Comparison of ENCODE assay signal across 8 cellular contexts in genomic region chr15:31215490-31216209, GRCh38.
DNase-seq lines count a peak whose midpoint lies in the region; ATAC-seq, FAIRE-seq and TF ChIP-seq lines count a peak whose summit lies in the region.

No MANE protein-coding gene starts in this region.

- peak overlapping the region; percentile 81 for H3K4me3 ChIP-seq in ACC112 (ENCODE audit: low read depth, low read length)
- H3K4me3 ChIP-seq in colonic mucosa = peak overlapping the region; percentile 45
- peak overlapping the region; percentile 54 to 68 (median 66); a peak in 5 of 6 replicates for H3K4me3 ChIP-seq in HepG2 (replicated peaks in 1 of 3; ENCODE audit: insufficient read depth in 1 of 3, low read depth in 2 of 3, low read length in 3 of 3)

- no peaks in the 10 kb centered on the region for H4K20me1 ChIP-seq in HepG2 (ENCODE audit: insufficient read depth, low read length)

- no peak for FAIRE-seq in HepG2 (lab: Jason Lieb, UNC)

- H3K36me3 Mint-ChIP-seq in activated CD4-positive, alpha-beta T cell treated with anti-CD3 and anti-CD28 coated beads, Interleukin-2, amount 10 ng/mL, durations not matched to agents 24 days and 14 days (ENCODE audit: low read depth) = peaks cover 3% of the 10 kb centered on the region

- H3K79me2 ChIP-seq in ACC112 (ENCODE audit: control insufficient read depth, insufficient read depth, low read length, unreplicated experiment) (no peaks in the 10 kb centered on the region), HepG2 (ENCODE audit: insufficient read depth, low read length) (no peaks in the 10 kb centered on the region)

- no TSS peak for BruUV-seq in HepG2 (replicated peaks; lab: Mats Ljungman, UMichigan)

- TF ChIP-seq RAD21 in HepG2 (CRISPR knock-in tag; IDR thresholded peaks at IDR 0.05) = peak; percentile 93

- peak; percentile 55 for DNase-seq in NCI-H2227 treated with DMSO at 0.1 percent for 48 hours (lab: John Stamatoyannopoulos, UW)
- peak; percentile 94 for DNase-seq in activated CD4-positive, alpha-beta T cell treated with anti-CD3 and anti-CD28 coated beads, Interleukin-2, amount 10 ng/mL, durations not matched to agents 24 days and 14 days
- peak; percentile 90 for DNase-seq in colonic mucosa
- DNase-seq in HepG2 (ENCODE audit: low spot score) = peak; percentile 54
- peak; percentile 86 for DNase-seq in stimulated activated CD4-positive, alpha-beta T cell treated with anti-CD3 and anti-CD28 coated beads, Interleukin-4, amount 100 ng/mL, for 24 hours

- peaks cover 6% of the 10 kb centered on the region for H3K9me3 Mint-ChIP-seq in activated CD4-positive, alpha-beta T cell treated with anti-CD3 and anti-CD28 coated beads, Interleukin-2, amount 10 ng/mL, durations not matched to agents 24 days and 14 days

- H3K9ac ChIP-seq in colonic mucosa (ENCODE audit: low read depth in 2 of 2, low read length in 2 of 2) (peak overlapping the region; percentile 66 to 87), HepG2 (ENCODE audit: insufficient read depth, low read depth, low read length) (peak overlapping the region; percentile 77)

- POLR2A ChIA-PET in HepG2 (lab: Yijun Ruan, JAX) = interaction anchor here (0.7 to 2.4 kb wide), 13 partner anchors 13 to 220 kb away, joined by 3 to 17 read pairs (median 6); partner anchors contain the start of gene KLF13

- H3K4me1 ChIP-seq in ACC112 (ENCODE audit: control insufficient read depth, insufficient read depth, low read length, unreplicated experiment) = peaks cover 15% of the 10 kb centered on the region
- H3K4me1 ChIP-seq in colonic mucosa = peaks cover 11% of the 10 kb centered on the region
- H3K4me1 ChIP-seq in HepG2 (ENCODE audit: insufficient read depth, low read length) = peaks cover 22% of the 10 kb centered on the region

- peaks cover 36% of the 10 kb centered on the region for H3K4me1 Mint-ChIP-seq in activated CD4-positive, alpha-beta T cell treated with anti-CD3 and anti-CD28 coated beads, Interleukin-2, amount 10 ng/mL, durations not matched to agents 24 days and 14 days

- H3K36me3 ChIP-seq in ACC112 (ENCODE audit: insufficient read depth, low read length) (no peaks in the 10 kb centered on the region), colonic mucosa (no peaks in the 10 kb centered on the region), HepG2 (replicated peaks in 1 of 2; ENCODE audit: control insufficient read depth in 1 of 2, insufficient read depth in 2 of 2, low read length in 2 of 2) (no peaks in the 10 kb centered on the region)

- CTCF ChIA-PET in HepG2 (lab: Yijun Ruan, JAX; ENCODE audit: low intra/inter-chr PET ratio, low total read pairs) = interaction anchor here (2.6 to 2.7 kb wide), 2 partner anchors 220 to 273 kb away, joined by 11 to 19 read pairs; no protein-coding TSS in a partner anchor

- H3K27ac ChIP-seq in ACC112 (ENCODE audit: low read depth, low read length) = peak overlapping the region; percentile 12; the same call in 1 of the 2 replicates
- H3K27ac ChIP-seq in colonic mucosa = peak overlapping the region; percentile 94
- peak overlapping the region; percentile 85 for H3K27ac ChIP-seq in HepG2 (ENCODE audit: extremely low read length, insufficient read depth, low read length)

- ATAC-seq in GM18519 (IDR thresholded peaks at IDR 0.05; ENCODE audit: low FRiP score, unreplicated experiment) = peak; percentile 53
- ATAC-seq in HG03045 (IDR thresholded peaks at IDR 0.05; ENCODE audit: unreplicated experiment) = peak; percentile 71
- ATAC-seq in HepG2 = peak; percentile 87

- H3K27me3 ChIP-seq in ACC112 (ENCODE audit: insufficient read depth, low read length) = no peaks in the 10 kb centered on the region
- no peaks in the 10 kb centered on the region for H3K27me3 ChIP-seq in colonic mucosa
- no peaks in the 10 kb centered on the region for H3K27me3 ChIP-seq in HepG2 (ENCODE audit: control insufficient read depth in 1 of 2, insufficient read depth in 2 of 2, low read length in 2 of 2)

- H3K27ac Mint-ChIP-seq in activated CD4-positive, alpha-beta T cell treated with anti-CD3 and anti-CD28 coated beads, Interleukin-2, amount 10 ng/mL, durations not matched to agents 24 days and 14 days = peak overlapping the region; percentile 71

- H3K4me3 Mint-ChIP-seq in activated CD4-positive, alpha-beta T cell treated with anti-CD3 and anti-CD28 coated beads, Interleukin-2, amount 10 ng/mL, durations not matched to agents 24 days and 14 days = peak overlapping the region; percentile 87

- H3K9me3 ChIP-seq in colonic mucosa (no peaks in the 10 kb centered on the region), HepG2 (ENCODE audit: low read length) (peaks cover 7% of the 10 kb centered on the region)

- TF ChIP-seq CTCF in colonic mucosa (IDR thresholded peaks at IDR 0.05) (peak; percentile 85), HepG2 (CRISPR knock-in tag; IDR thresholded peaks at IDR 0.05) (peak; percentile 92)

- 0 out of 4 replicates have a peak, but pooled peaks of 1 of the 2 experiments have one; percentile 53 for TF ChIP-seq POLR2A in HepG2 (IDR thresholded peaks at IDR 0.05; ENCODE audit: insufficient read depth in 1 of 2, low read depth in 2 of 2, low read length in 2 of 2)

- H2AFZ ChIP-seq in ACC112 (ENCODE audit: low read length, unreplicated experiment) = no peak overlapping the region
- H2AFZ ChIP-seq in HepG2 (ENCODE audit: low read length) = no peak overlapping the region

- intact Hi-C loops in activated CD4-positive, alpha-beta T cell treated with anti-CD3 and anti-CD28 coated beads, Interleukin-2, amount 10 ng/mL, durations not matched to agents 24 days and 14 days (cut with micrococcal nuclease) = loop anchor here (1.0 kb wide), 4 partner anchors 51 to 273 kb away; partner anchors contain the start of gene KLF13
- intact Hi-C loops in colonic mucosa (cut with DNase I) = loop anchor here (5.0 to 10.0 kb wide), 3 partner anchors 107 to 219 kb away; no protein-coding TSS in a partner anchor
- intact Hi-C loops in HepG2 (cut with micrococcal nuclease; ENCODE audit: unreplicated experiment) = loop anchor here (1.0 to 5.0 kb wide), 4 partner anchors 77 to 272 kb away; no protein-coding TSS in a partner anchor

- H3K27me3 Mint-ChIP-seq in activated CD4-positive, alpha-beta T cell treated with anti-CD3 and anti-CD28 coated beads, Interleukin-2, amount 10 ng/mL, durations not matched to agents 24 days and 14 days = no peaks in the 10 kb centered on the region

- H3K4me2 ChIP-seq in HepG2 (ENCODE audit: low read depth, low read length) = peak overlapping the region; percentile 91

- TF ChIP-seq EP300 in HepG2 (IDR thresholded peaks at IDR 0.05; ENCODE audit: low read depth in 2 of 2, low read length in 2 of 2) (no peak), HepG2 (CRISPR knock-in tag; IDR thresholded peaks at IDR 0.05; ENCODE audit: borderline replicate concordance) (no peak)

- 2% methylated on average over 28 of the region's 75 CpGs for WGBS in HepG2 (ENCODE audit: low lambda C conversion rate)

- in situ Hi-C loops in HepG2 (cut with HindIII; ENCODE audit: extremely low pct_ligation_motif_present, low pct_unique_long_range_greater_than_20kb) = no loop called here

TF ChIP-seq in HepG2, 621 proteins besides CTCF, POLR2A, EP300 and RAD21 (continues in another document):
- TF ChIP-seq CCDC6 (CRISPR knock-in tag; IDR thresholded peaks at IDR 0.05) (no peak), ZHX2 (IDR thresholded peaks at IDR 0.05; ENCODE audit: low read depth) (no peak), ZHX2 (CRISPR knock-in tag; IDR thresholded peaks at IDR 0.05; ENCODE audit: borderline replicate concordance) (peak; percentile 62; the same call in 1 of the 2 replicates), KLF6 (CRISPR knock-in tag; IDR thresholded peaks at IDR 0.05) (peak; percentile 42; the same call in 1 of the 2 replicates), ZNF331 (CRISPR knock-in tag; IDR thresholded peaks at IDR 0.05) (peak; percentile 55; the same call in 1 of the 2 replicates)

Comparison
In these comparisons a context has a peak if more than half of its experiments do, and no peak if none do; other contexts are left out.
1. Peak in every context shown above with its lines: DNase-seq, ATAC-seq, H3K4me3 ChIP-seq and H3K27ac ChIP-seq.
2. H3K27ac ChIP-seq: peak in every context shown above with its lines; median percentile 94 in colonic mucosa; 85 in HepG2; 12 in ACC112.